Comparison of ENCODE assay signal across 10 cellular contexts in the genomic region with DNA sequence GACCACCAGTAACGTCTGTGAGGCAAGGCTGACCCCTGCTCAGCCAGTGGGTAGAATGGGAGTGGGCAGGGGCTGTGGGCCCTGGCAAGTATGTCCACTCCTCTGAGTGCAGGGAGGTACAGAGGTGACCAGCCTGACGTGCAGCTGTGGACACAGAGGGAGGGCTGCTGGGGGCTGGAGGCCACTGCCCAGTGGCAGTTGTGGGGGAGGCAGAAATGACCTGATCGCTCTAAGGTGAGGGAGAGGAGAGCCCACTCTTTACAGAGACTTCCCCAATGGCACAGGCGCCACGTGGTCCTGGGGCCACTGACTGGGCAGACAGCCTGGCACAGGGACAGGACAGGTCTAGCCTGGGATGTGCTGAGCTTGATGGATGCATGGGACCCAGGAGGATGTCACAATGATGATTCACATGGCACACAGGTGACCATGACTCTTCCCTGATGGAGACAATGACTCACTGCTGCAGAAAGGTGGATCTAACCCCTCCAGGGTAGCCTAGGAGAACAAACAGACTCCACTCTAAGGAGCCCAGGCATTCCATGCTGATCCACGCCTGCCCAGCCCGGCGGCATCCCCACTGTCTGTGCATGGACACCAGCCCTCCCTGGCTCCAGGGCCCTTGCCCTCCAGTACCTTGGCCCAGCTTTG. TPM values are rescaled to one million over a fixed set of nuclear protein-coding genes. Genes with fewer than 3 reads are reported as not detected.
DNase-seq lines count a peak whose midpoint lies in the region; ATAC-seq and TF ChIP-seq lines count a peak whose summit lies in the region.
"Had no signal": no experiment of that assay in that cellular context is flagged by ENCODE, and none has a peak within 500 bp of the region (broad histone marks: within the 10 kb centered on the region; RNA-seq: fewer than 3 reads in every experiment).

No MANE protein-coding gene starts in this region.

- peaks cover 0 to 57% of the 10 kb centered on the region in 2 donors for H3K4me1 ChIP-seq in naive thymus-derived CD4-positive, alpha-beta T cell (ENCODE audit: control insufficient read depth in 2 of 2, insufficient read depth in 2 of 2, low read length in 2 of 2)
- H3K4me1 ChIP-seq: thyroid gland had no signal

- POLR2A ChIA-PET in naive thymus-derived CD4-positive, alpha-beta T cell (lab: Charles Lee) = no interaction called here

- H3K27ac ChIP-seq in naive thymus-derived CD4-positive, alpha-beta T cell (ENCODE audit: low read depth, low read length) = no peak overlapping the region
- H3K27ac ChIP-seq: KMS-11, thyroid gland had no signal

- ATAC-seq in naive thymus-derived CD4-positive, alpha-beta T cell = peak; percentile 15
- ATAC-seq in HG02981 (IDR thresholded peaks at IDR 0.05; ENCODE audit: unreplicated experiment) (no peak), HG02642 (IDR thresholded peaks at IDR 0.05; ENCODE audit: poor library complexity, unreplicated experiment) (no peak)

- DNase-seq in CD14-positive monocyte (ENCODE audit: low spot score) (peak; percentile 84), M059J (ENCODE audit: low read depth) (peak; percentile 82), ecto neural progenitor cell (ENCODE audit: low spot score) (peak; percentile 46), NCI-H2171 treated with DMSO at 0.1 percent for 48 hours (lab: John Stamatoyannopoulos, UW) (no peak)
- peak in 2 of 9 donors; percentile 4 to 16 for DNase-seq in naive thymus-derived CD4-positive, alpha-beta T cell
- no peak for DNase-seq in activated T-helper 1 cell treated with anti-CD3 and anti-CD28 coated beads, Interleukin-12 subunit alpha, Interleukin-12 subunit beta, Interleukin-2, Interleukin-4 antibody, amounts not matched to agents 30 ng/mL and 10 ng/mL and 1 ng/mL, durations not matched to agents 14 hours and 24 hours and 36 hours (ENCODE audit: low spot score)

- no peak for TF ChIP-seq CTCF in CD14-positive monocyte (IDR thresholded peaks at IDR 0.05)

- peaks cover 56 to 69% of the 10 kb centered on the region in 2 donors for H3K36me3 Mint-ChIP-seq in CD14-positive monocyte
- peaks cover 0 to 7% (median 3%) of the 10 kb centered on the region in 5 donors for H3K36me3 Mint-ChIP-seq in naive thymus-derived CD4-positive, alpha-beta T cell
- H3K36me3 Mint-ChIP-seq in activated T-helper 1 cell treated with anti-CD3 and anti-CD28 coated beads, Interleukin-12 subunit alpha, Interleukin-12 subunit beta, Interleukin-2, Interleukin-4 antibody, amounts not matched to agents 30 ng/mL and 10 ng/mL and 1 ng/mL, durations not matched to agents 14 hours and 24 hours and 36 hours (ENCODE audit: low read depth) = peaks cover 9% of the 10 kb centered on the region

- H3K27me3 Mint-ChIP-seq in CD14-positive monocyte (ENCODE audit: low read depth in 3 of 3) = peaks cover 0 to 4% (median 0%) of the 10 kb centered on the region in 3 donors
- H3K27me3 Mint-ChIP-seq in naive thymus-derived CD4-positive, alpha-beta T cell = no peaks in the 10 kb centered on the region
- no peaks in the 10 kb centered on the region for H3K27me3 Mint-ChIP-seq in activated T-helper 1 cell treated with anti-CD3 and anti-CD28 coated beads, Interleukin-12 subunit alpha, Interleukin-12 subunit beta, Interleukin-2, Interleukin-4 antibody, amounts not matched to agents 30 ng/mL and 10 ng/mL and 1 ng/mL, durations not matched to agents 14 hours and 24 hours and 36 hours (ENCODE audit: insufficient read depth)

- H3K27me3 ChIP-seq in naive thymus-derived CD4-positive, alpha-beta T cell (ENCODE audit: control insufficient read depth in 2 of 2, insufficient read depth in 2 of 2, low read length in 2 of 2) = no peaks in the 10 kb centered on the region
- H3K27me3 ChIP-seq: thyroid gland had no signal

- H3K36me3 ChIP-seq in naive thymus-derived CD4-positive, alpha-beta T cell (ENCODE audit: control insufficient read depth in 2 of 3, insufficient read depth in 3 of 3, low read length in 3 of 3) = peaks cover 0 to 54% (median 0%) of the 10 kb centered on the region in 3 experiments
- H3K36me3 ChIP-seq: thyroid gland had no signal

- H3K4me1 Mint-ChIP-seq in CD14-positive monocyte = peaks cover 55% of the 10 kb centered on the region
- H3K4me1 Mint-ChIP-seq in naive thymus-derived CD4-positive, alpha-beta T cell = peaks cover 2 to 36% (median 15%) of the 10 kb centered on the region in 7 donors
- H3K4me1 Mint-ChIP-seq in activated T-helper 1 cell treated with anti-CD3 and anti-CD28 coated beads, Interleukin-12 subunit alpha, Interleukin-12 subunit beta, Interleukin-2, Interleukin-4 antibody, amounts not matched to agents 30 ng/mL and 10 ng/mL and 1 ng/mL, durations not matched to agents 14 hours and 24 hours and 36 hours (ENCODE audit: low read depth) = no peaks in the 10 kb centered on the region

- H3K4me3 Mint-ChIP-seq in CD14-positive monocyte = peak overlapping the region in 1 of 2 donors; percentile 16
- peak overlapping the region in 1 of 10 donors; percentile 66 for H3K4me3 Mint-ChIP-seq in naive thymus-derived CD4-positive, alpha-beta T cell
- H3K4me3 Mint-ChIP-seq in activated T-helper 1 cell treated with anti-CD3 and anti-CD28 coated beads, Interleukin-12 subunit alpha, Interleukin-12 subunit beta, Interleukin-2, Interleukin-4 antibody, amounts not matched to agents 30 ng/mL and 10 ng/mL and 1 ng/mL, durations not matched to agents 14 hours and 24 hours and 36 hours = no peak overlapping the region

- CTCF ChIA-PET in naive thymus-derived CD4-positive, alpha-beta T cell (lab: Charles Lee) = no interaction called here

- H3K27ac Mint-ChIP-seq in CD14-positive monocyte = peak overlapping the region; percentile 86 to 97 (median 91)
- H3K27ac Mint-ChIP-seq in naive thymus-derived CD4-positive, alpha-beta T cell = peak overlapping the region in 2 of 9 donors; percentile 26 to 41
- H3K27ac Mint-ChIP-seq in activated T-helper 1 cell treated with anti-CD3 and anti-CD28 coated beads, Interleukin-12 subunit alpha, Interleukin-12 subunit beta, Interleukin-2, Interleukin-4 antibody, amounts not matched to agents 30 ng/mL and 10 ng/mL and 1 ng/mL, durations not matched to agents 14 hours and 24 hours and 36 hours = no peak overlapping the region

- H3K4me3 ChIP-seq in naive thymus-derived CD4-positive, alpha-beta T cell (ENCODE audit: low read length) = no peak overlapping the region
- H3K4me3 ChIP-seq: thyroid gland had no signal

- no peaks in the 10 kb centered on the region for H3K9me3 Mint-ChIP-seq in CD14-positive monocyte
- H3K9me3 Mint-ChIP-seq in naive thymus-derived CD4-positive, alpha-beta T cell = no peaks in the 10 kb centered on the region
- no peaks in the 10 kb centered on the region for H3K9me3 Mint-ChIP-seq in activated T-helper 1 cell treated with anti-CD3 and anti-CD28 coated beads, Interleukin-12 subunit alpha, Interleukin-12 subunit beta, Interleukin-2, Interleukin-4 antibody, amounts not matched to agents 30 ng/mL and 10 ng/mL and 1 ng/mL, durations not matched to agents 14 hours and 24 hours and 36 hours

- no peaks in the 10 kb centered on the region for H3K9me3 ChIP-seq in naive thymus-derived CD4-positive, alpha-beta T cell (ENCODE audit: control insufficient read depth in 2 of 3, low read length in 3 of 3)
- H3K9me3 ChIP-seq: thyroid gland had no signal

- intact Hi-C loops in CD14-positive monocyte (cut with micrococcal nuclease) = loop anchor here (2.0 to 10.0 kb wide), 4 partner anchors 13 to 49 kb away; no protein-coding TSS in a partner anchor
- intact Hi-C loops in naive thymus-derived CD4-positive, alpha-beta T cell (cut with micrococcal nuclease) = no loop called here
- intact Hi-C loops in activated T-helper 1 cell treated with anti-CD3 and anti-CD28 coated beads, Interleukin-12 subunit alpha, Interleukin-12 subunit beta, Interleukin-2, Interleukin-4 antibody, amounts not matched to agents 30 ng/mL and 10 ng/mL and 1 ng/mL, durations not matched to agents 14 hours and 24 hours and 36 hours (cut with micrococcal nuclease) = no loop called here

RNA-seq across cellular contexts. Expression of a gene that starts 7.7 kb away (rescaled TPM):
- polyA plus RNA-seq in CD14-positive monocyte = 10 to 100 TPM; 34.1 to 34.8 TPM
- total RNA-seq in M059J (2014; rRNA removed; shearing (Covaris generic)) = 41.1 and 41.2 TPM in 2 replicates
- 10 to 100 TPM; 29.4 to 89.4 (median 49.7) TPM for total RNA-seq in naive thymus-derived CD4-positive, alpha-beta T cell
- polyA plus RNA-seq in naive thymus-derived CD4-positive, alpha-beta T cell = 10 to 100 TPM in 1 of 2 donors, 1 to 10 TPM in 1; 9.9 to 23.5 TPM
- 103 and 110 TPM in 2 replicates for total RNA-seq in activated T-helper 1 cell treated with anti-CD3 and anti-CD28 coated beads, Interleukin-12 subunit alpha, Interleukin-12 subunit beta, Interleukin-2, Interleukin-4 antibody, amounts not matched to agents 30 ng/mL and 10 ng/mL and 1 ng/mL, durations not matched to agents 14 hours and 24 hours and 36 hours

Comparison
In these comparisons a context has a peak if more than half of its experiments do, and no peak if none do; other contexts are left out.
1. DNase-seq: peak in CD14-positive monocyte (single experiment), M059J (single experiment) and ecto neural progenitor cell (single experiment); none in activated T-helper 1 cell treated with anti-CD3 and anti-CD28 coated beads, Interleukin-12 subunit alpha, Interleukin-12 subunit beta, Interleukin-2, Interleukin-4 antibody, amounts not matched to agents 30 ng/mL and 10 ng/mL and 1 ng/mL, durations not matched to agents 14 hours and 24 hours and 36 hours (single experiment) and NCI-H2171 treated with DMSO at 0.1 percent for 48 hours (single experiment).
2. intact Hi-C loops: an anchor here in CD14-positive monocyte (2.0 to 10.0 kb wide); none called in naive thymus-derived CD4-positive, alpha-beta T cell and activated T-helper 1 cell treated with anti-CD3 and anti-CD28 coated beads, Interleukin-12 subunit alpha, Interleukin-12 subunit beta, Interleukin-2, Interleukin-4 antibody, amounts not matched to agents 30 ng/mL and 10 ng/mL and 1 ng/mL, durations not matched to agents 14 hours and 24 hours and 36 hours.